8 cellular contexts compared by ENCODE assay signal in the genomic region with DNA sequence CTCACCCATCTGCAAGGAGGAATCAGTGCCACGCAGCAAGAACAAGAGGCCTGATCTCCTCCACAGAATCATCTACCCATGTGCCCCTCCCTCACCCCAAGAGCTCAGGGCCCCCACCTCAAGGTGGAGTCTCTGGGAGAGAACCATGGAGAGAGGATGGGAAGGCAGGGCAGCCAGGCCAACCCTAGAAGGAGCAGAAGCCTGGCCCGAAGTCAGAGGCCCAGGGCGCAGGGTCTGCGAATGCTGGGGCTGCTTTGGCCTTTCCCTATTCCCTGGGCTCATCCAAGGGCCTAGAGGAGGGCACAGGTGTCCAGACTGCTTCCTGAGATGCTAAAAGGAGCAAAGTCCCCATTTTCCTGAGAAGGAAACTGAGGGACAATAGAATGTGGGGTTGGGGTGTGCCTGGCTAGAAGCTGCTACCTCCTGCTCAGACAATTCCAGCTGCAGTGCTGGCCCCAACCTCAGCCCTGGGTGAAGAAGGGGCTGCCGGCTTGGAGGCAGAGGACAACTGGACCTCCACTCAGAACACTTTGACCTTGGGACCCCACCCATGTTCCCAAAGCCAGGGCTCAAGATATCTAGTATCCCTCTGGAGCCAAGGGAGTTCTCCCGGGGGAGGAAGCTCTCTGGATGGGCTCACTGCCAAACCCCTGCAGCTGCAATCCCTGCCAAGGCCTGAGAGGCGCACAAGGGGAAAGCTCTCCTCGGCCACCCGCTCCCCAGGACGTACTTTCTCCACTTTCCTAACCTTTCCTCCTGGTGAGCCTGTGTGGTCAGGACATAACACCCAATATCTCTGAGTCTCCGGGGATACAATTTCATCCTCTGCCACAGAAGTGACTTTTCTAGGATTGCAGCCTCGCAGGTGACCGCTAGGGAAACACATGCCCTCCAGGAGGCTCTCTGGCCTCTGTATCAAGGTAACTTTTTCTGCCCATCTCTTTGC. TPM values are rescaled to one million over a fixed set of nuclear protein-coding genes. Genes with fewer than 3 reads are reported as not detected.
DNase-seq lines count a peak whose midpoint lies in the region; ATAC-seq and TF ChIP-seq lines count a peak whose summit lies in the region.

No MANE protein-coding gene starts in this region.

- no peak overlapping the region for H2AK5ac ChIP-seq in IMR-90 (ENCODE audit: low read depth, low read length)

- H3K27me3 ChIP-seq in IMR-90 (ENCODE audit: control insufficient read depth, insufficient read depth, low read length) (peaks cover 75% of the 10 kb centered on the region), RWPE2 (ENCODE audit: insufficient read depth, poor library complexity, severe bottlenecking) (no peaks in the 10 kb centered on the region)

- H2AFZ ChIP-seq in IMR-90 (replicated peaks; ENCODE audit: low read length, poor library complexity) = no peak overlapping the region

- H3K27ac ChIP-seq in IMR-90 (ENCODE audit: insufficient read depth, low read length) (no peak overlapping the region), RWPE2 (ENCODE audit: poor library complexity, severe bottlenecking) (no peak overlapping the region)

- 49% methylated on average over 5 of the region's 13 CpGs; no CpG with 5 or more reads in 1 of the 2 experiments for WGBS in IMR-90 (ENCODE audit: extremely low coverage in 2 of 2, insufficient read length in 1 of 2), 2 experiments

- no peak overlapping the region for H3K9ac ChIP-seq in IMR-90 (ENCODE audit: low read depth, low read length)

- H3K18ac ChIP-seq in IMR-90 (ENCODE audit: low read depth, low read length) = no peak overlapping the region

- TF ChIP-seq POLR2A in IMR-90 (IDR thresholded peaks at IDR 0.05; ENCODE audit: low read depth, low read length) = no peak

- in situ Hi-C loops in IMR-90 (cut with MboI; ENCODE audit: low sequenced_read_pairs) = no loop called here

- no peak overlapping the region for H3K4me3 ChIP-seq in IMR-90 (ENCODE audit: insufficient read depth, low read depth, low read length)
- H3K4me3 ChIP-seq in RWPE2 (ENCODE audit: severe bottlenecking) = no peak overlapping the region
- H3K4me3 ChIP-seq in fibroblast of mammary gland (ENCODE audit: control insufficient read depth, low read depth, low read length) = no peak overlapping the region

- H2BK15ac ChIP-seq in IMR-90 (ENCODE audit: low read depth, low read length) = no peak overlapping the region

- no peak overlapping the region for H3K23ac ChIP-seq in IMR-90 (ENCODE audit: low read depth, low read length)

- BruUV-seq in IMR-90 (replicated peaks; lab: Mats Ljungman, UMichigan) = no TSS peak

- H2AK9ac ChIP-seq in IMR-90 (replicated peaks; ENCODE audit: low read depth, low read length, poor library complexity) = no peak overlapping the region

- no peak overlapping the region for H2BK20ac ChIP-seq in IMR-90 (ENCODE audit: low read depth, low read length)

- DNase-seq in CD1c-positive myeloid dendritic cell (ENCODE audit: extremely low spot score) = peak; percentile 51
- peak; percentile 65 for DNase-seq in IMR-90
- DNase-seq in RWPE2 (ENCODE audit: low spot score) = peak; percentile 80
- peak; percentile 68 for DNase-seq in fibroblast of mammary gland (ENCODE audit: low read depth)
- DNase-seq in occipital lobe (lab: John Stamatoyannopoulos, UW) = peak; percentile 59
- DNase-seq in stimulated activated CD4-positive, alpha-beta T cell treated with anti-CD3 and anti-CD28 coated beads, Interleukin-1b, Interleukin-23, amount 100 ng/mL, for 48 hours = no peak

- H3K14ac ChIP-seq in IMR-90 (replicated peaks; ENCODE audit: low read depth, low read length) = no peak overlapping the region

- H4K8ac ChIP-seq in IMR-90 (ENCODE audit: low read depth in 2 of 2, low read length in 2 of 2) = no peak overlapping the region

- no peaks in the 10 kb centered on the region for H3K36me3 ChIP-seq in IMR-90 (ENCODE audit: control insufficient read depth, insufficient read depth, low read length)
- 0 out of 2 replicates have a peak, but pooled peaks cover 5% of the 10 kb centered on the region for H3K36me3 ChIP-seq in RWPE2 (ENCODE audit: low read depth)

- ATAC-seq in IMR-90 (ENCODE audit: low read depth) (peak; percentile 84), RWPE2 (ENCODE audit: low read depth) (peak; percentile 46), GM19463 (IDR thresholded peaks at IDR 0.05; ENCODE audit: unreplicated experiment) (no peak), GM21390 (IDR thresholded peaks at IDR 0.05; ENCODE audit: unreplicated experiment) (no peak)

- no peak overlapping the region for H3K4me2 ChIP-seq in IMR-90 (ENCODE audit: low read depth, low read length)

- peak; percentile 26 for TF ChIP-seq RAD21 in IMR-90 (IDR thresholded peaks at IDR 0.05; ENCODE audit: low read length)

- POLR2A ChIA-PET in IMR-90 (lab: Charles Lee; ENCODE audit: unreplicated experiment) = no interaction called here

- no peak overlapping the region for H3K56ac ChIP-seq in IMR-90 (ENCODE audit: extremely low read depth, insufficient read depth, low read length)

- dilution Hi-C loops in IMR-90 (cut with HindIII; ENCODE audit: low sequenced_read_pairs, unreplicated experiment) = no loop called here

- intact Hi-C loops in IMR-90 (cut with micrococcal nuclease) = no loop called here

- H3K79me1 ChIP-seq in IMR-90 (ENCODE audit: low read depth in 1 of 2, low read length in 2 of 2) = no peaks in the 10 kb centered on the region

- H3K4me1 ChIP-seq in IMR-90 (ENCODE audit: control insufficient read depth, insufficient read depth, low read length) (no peaks in the 10 kb centered on the region), RWPE2 (ENCODE audit: insufficient read depth, poor library complexity, severe bottlenecking) (peaks cover 30% of the 10 kb centered on the region)

- H4K91ac ChIP-seq in IMR-90 (ENCODE audit: insufficient read depth, low read depth, low read length) = no peak overlapping the region

- no peak overlapping the region for H4K5ac ChIP-seq in IMR-90 (ENCODE audit: low read depth, low read length)

- H3K9me3 ChIP-seq in IMR-90 (ENCODE audit: control insufficient read depth, insufficient read depth, low read length) = no peaks in the 10 kb centered on the region
- no peaks in the 10 kb centered on the region for H3K9me3 ChIP-seq in RWPE2 (ENCODE audit: severe bottlenecking)

- H3K4ac ChIP-seq in IMR-90 (ENCODE audit: low read depth, low read length) = no peak overlapping the region

- H2BK120ac ChIP-seq in IMR-90 (ENCODE audit: low read depth, low read length) = no peak overlapping the region

- no peaks in the 10 kb centered on the region for H4K20me1 ChIP-seq in IMR-90 (ENCODE audit: insufficient read depth, low read length)

- no peak overlapping the region for H2BK5ac ChIP-seq in IMR-90 (ENCODE audit: low read depth, low read length, poor library complexity, severe bottlenecking)

- no peaks in the 10 kb centered on the region for H3K9me1 ChIP-seq in IMR-90 (ENCODE audit: insufficient read depth, low read length)

- CTCF ChIA-PET in IMR-90 (lab: Yijun Ruan, JAX) = interaction anchor here (0.8 to 1.2 kb wide), 4 partner anchors 12 to 84 kb away, joined by 3 to 5 read pairs (median 4); no protein-coding TSS in a partner anchor

- peak; percentile 52 for TF ChIP-seq CTCF in IMR-90 (conservative IDR thresholded peaks at IDR 0.05; ENCODE audit: low read depth, low read length)
- peak; percentile 66 for TF ChIP-seq CTCF in RWPE2 (IDR thresholded peaks at IDR 0.05; ENCODE audit: poor library complexity, severe bottlenecking)
- peak; percentile 60 for TF ChIP-seq CTCF in fibroblast of mammary gland (conservative IDR thresholded peaks at IDR 0.05; ENCODE audit: control insufficient read depth, insufficient read depth, low read depth, low read length)

TF ChIP-seq in IMR-90, 13 proteins besides CTCF, POLR2A, EP300 and RAD21:
- TF ChIP-seq MAZ (IDR thresholded peaks at IDR 0.05; ENCODE audit: borderline replicate concordance, low read depth, low read length) (peak; percentile 32; the same call in 1 of the 2 replicates), NFE2L2 (IDR thresholded peaks at IDR 0.05; ENCODE audit: low read depth, low read length) (no peak)
TF ChIP-seq in IMR-90: peak in this region for 1.

RNA-seq across cellular contexts. Expression of gene LEMD1, which starts 16.6 kb away (rescaled TPM):
- total RNA-seq in IMR-90 (2012; rRNA removed) = not detected in 2 replicates
- not detected in 2 replicates for polyA plus RNA-seq in IMR-90 (2012; rRNA removed)
- not detected in 2 replicates for polyA plus RNA-seq in IMR-90 (2012; cell fraction: cytosol; rRNA removed)
- polyA plus RNA-seq in IMR-90 (2012; cell fraction: nucleus; rRNA removed; ENCODE audit: low replicate concordance) = not detected in 2 replicates
- 6.9 TPM for total RNA-seq in occipital lobe

RNA-seq across cellular contexts. Expression of gene BLACAT1, which starts 17.4 kb away (rescaled TPM):
- total RNA-seq in IMR-90 (2012; rRNA removed) (under 0.01 TPM in 1 of 2 replicates, not detected in the other), occipital lobe (0.94 TPM)
- 0.03 and 0.05 TPM in 2 replicates for polyA plus RNA-seq in IMR-90 (2012; rRNA removed)
- 0.01 and 0.03 TPM in 2 replicates for polyA plus RNA-seq in IMR-90 (2012; cell fraction: cytosol; rRNA removed)
- polyA plus RNA-seq in IMR-90 (2012; cell fraction: nucleus; rRNA removed; ENCODE audit: low replicate concordance) = 0.14 and 0.34 TPM in 2 replicates

Comparison
In these comparisons a context has a peak if more than half of its experiments do, and no peak if none do; other contexts are left out.
1. ATAC-seq: peak in IMR-90 (single experiment) and RWPE2 (single experiment); none in GM19463 (single experiment) and GM21390 (single experiment).
2. Peak in every context shown above with its lines, with median percentiles within 50 percentile points of each other: CTCF ChIP-seq.